In genomic region chr6:28643017-28643740, GRCh38 we compare ENCODE assay signal across 8 cellular contexts.
A peak's percentile ranks its signal among the peaks of the same experiment; 100 is the strongest.
DNase-seq lines count a peak whose midpoint lies in the region; ATAC-seq and TF ChIP-seq lines count a peak whose summit lies in the region.

No MANE protein-coding gene starts in this region.

- no peak for TF ChIP-seq POLR2A in gastrocnemius medialis (IDR thresholded peaks at IDR 0.05)

- H2BK5ac ChIP-seq in mesenchymal stem cell (ENCODE audit: low read depth, low read length, poor library complexity, severe bottlenecking), result no peak overlapping the region

- no peak for ATAC-seq in gastrocnemius medialis

- no peak overlapping the region for H2BK15ac ChIP-seq in mesenchymal stem cell (ENCODE audit: low read depth, poor library complexity, severe bottlenecking)

- H3K4ac ChIP-seq in mesenchymal stem cell (ENCODE audit: low read depth in 1 of 2, low read length in 2 of 2), result no peak overlapping the region

- WGBS in mesenchymal stem cell, result 0% methylated on average over 8 of the region's 9 CpGs

- peaks cover 3% of the 10 kb centered on the region for H3K4me1 Mint-ChIP-seq in activated T-helper 2 cell treated with anti-CD3 and anti-CD28 coated beads, Interferon-gamma antibody, Interleukin-2, Interleukin-4, amounts not matched to agents 10 μg/mL and 5 μg/mL and 100 μg/mL, durations not matched to agents 14 hours and 24 hours and 36 hours (ENCODE audit: low read depth)

- no peak overlapping the region for H2BK12ac ChIP-seq in mesenchymal stem cell (ENCODE audit: low read length in 2 of 2)

- in situ Hi-C loops in G401 (cut with HindIII; ENCODE audit: low sequenced_read_pairs) (no loop called here), gastrocnemius medialis (cut with MboI; ENCODE audit: low sequenced_read_pairs in 4 of 4) (no loop called here)

- H3K27ac Mint-ChIP-seq in activated T-helper 2 cell treated with anti-CD3 and anti-CD28 coated beads, Interferon-gamma antibody, Interleukin-2, Interleukin-4, amounts not matched to agents 10 μg/mL and 5 μg/mL and 100 μg/mL, durations not matched to agents 14 hours and 24 hours and 36 hours, result no peak overlapping the region

- no peak overlapping the region for H4K91ac ChIP-seq in mesenchymal stem cell (ENCODE audit: low read length)

- H3K9me3 Mint-ChIP-seq in activated T-helper 2 cell treated with anti-CD3 and anti-CD28 coated beads, Interferon-gamma antibody, Interleukin-2, Interleukin-4, amounts not matched to agents 10 μg/mL and 5 μg/mL and 100 μg/mL, durations not matched to agents 14 hours and 24 hours and 36 hours, result no peaks in the 10 kb centered on the region

- no peak overlapping the region for H2BK120ac ChIP-seq in mesenchymal stem cell (ENCODE audit: low read depth, low read length)

- H3K36me3 ChIP-seq in mesenchymal stem cell (ENCODE audit: control insufficient read depth in 1 of 2, insufficient read depth in 2 of 2, low read depth in 1 of 2, low read length in 2 of 2) (no peaks in the 10 kb centered on the region), gastrocnemius medialis (no peaks in the 10 kb centered on the region)

- H3K4me2 ChIP-seq in mesenchymal stem cell (ENCODE audit: low read length, poor library complexity, severe bottlenecking), result no peak overlapping the region

- intact Hi-C loops in activated T-helper 2 cell treated with anti-CD3 and anti-CD28 coated beads, Interferon-gamma antibody, Interleukin-2, Interleukin-4, amounts not matched to agents 10 μg/mL and 5 μg/mL and 100 μg/mL, durations not matched to agents 14 hours and 24 hours and 36 hours (cut with micrococcal nuclease), result no loop called here
- intact Hi-C loops in gastrocnemius medialis (cut with DNase I; ENCODE audit: low total_unique reads), result no loop called here

- H3K27me3 ChIP-seq in mesenchymal stem cell (ENCODE audit: control insufficient read depth in 1 of 2, insufficient read depth in 1 of 2, low read length in 2 of 2) (peaks cover 0 to 3% of the 10 kb centered on the region in 2 experiments), gastrocnemius medialis (peaks cover 16 to 17% (median 16%) of the 10 kb centered on the region in 3 donors)

- no peak overlapping the region for H3K14ac ChIP-seq in mesenchymal stem cell (ENCODE audit: low read length in 2 of 2)

- no peak overlapping the region for H3K4me3 Mint-ChIP-seq in activated T-helper 2 cell treated with anti-CD3 and anti-CD28 coated beads, Interferon-gamma antibody, Interleukin-2, Interleukin-4, amounts not matched to agents 10 μg/mL and 5 μg/mL and 100 μg/mL, durations not matched to agents 14 hours and 24 hours and 36 hours (ENCODE audit: low read depth)

- no peak overlapping the region for H3K27ac ChIP-seq in mesenchymal stem cell (ENCODE audit: low read length, poor library complexity, severe bottlenecking)
- H3K27ac ChIP-seq in gastrocnemius medialis, result no peak overlapping the region

- no peak overlapping the region for H3K9ac ChIP-seq in mesenchymal stem cell (ENCODE audit: low read length)

- DNase-seq in G401 (ENCODE audit: low spot score), result peak; percentile 60
- peak; percentile 17 to 55 for DNase-seq in Kasumi-1 (lab: John Stamatoyannopoulos, UW)
- DNase-seq in activated CD8-positive, alpha-beta memory T cell treated with anti-CD3 and anti-CD28 coated beads, Interleukin-2, amount 50 U/mL, for 48 hours, result peak; percentile 84
- peak; percentile 74 for DNase-seq in mesenchymal stem cell
- no peak for DNase-seq in inferior parietal cortex (ENCODE audit: extremely low spot score)
- no peak for DNase-seq in amniotic stem cell (lab: John Stamatoyannopoulos, UW)
- no peak for DNase-seq in activated T-helper 2 cell treated with anti-CD3 and anti-CD28 coated beads, Interferon-gamma antibody, Interleukin-2, Interleukin-4, amounts not matched to agents 10 μg/mL and 5 μg/mL and 100 μg/mL, durations not matched to agents 14 hours and 24 hours and 36 hours (ENCODE audit: low spot score)
- no peak for DNase-seq in gastrocnemius medialis

- H3K79me1 ChIP-seq in mesenchymal stem cell (replicated peaks; ENCODE audit: low read length, poor library complexity, severe bottlenecking), result no peaks in the 10 kb centered on the region

- H3K4me1 ChIP-seq in mesenchymal stem cell (ENCODE audit: control insufficient read depth, insufficient read depth, low read depth, low read length), result no peaks in the 10 kb centered on the region
- H3K4me1 ChIP-seq in gastrocnemius medialis, result no peaks in the 10 kb centered on the region

- no peak overlapping the region for H2AFZ ChIP-seq in mesenchymal stem cell (ENCODE audit: low read depth, low read length)

- H4K8ac ChIP-seq in mesenchymal stem cell (ENCODE audit: low read length), result no peak overlapping the region

- peaks cover 28% of the 10 kb centered on the region for H3K27me3 Mint-ChIP-seq in activated T-helper 2 cell treated with anti-CD3 and anti-CD28 coated beads, Interferon-gamma antibody, Interleukin-2, Interleukin-4, amounts not matched to agents 10 μg/mL and 5 μg/mL and 100 μg/mL, durations not matched to agents 14 hours and 24 hours and 36 hours (ENCODE audit: low read depth)

- no peak overlapping the region for H3K23ac ChIP-seq in mesenchymal stem cell (ENCODE audit: low read length in 2 of 2)

- H3K4me3 ChIP-seq in mesenchymal stem cell (ENCODE audit: insufficient read depth in 1 of 2, low read depth in 1 of 2, low read length in 2 of 2) (no peak overlapping the region), gastrocnemius medialis (no peak overlapping the region)

- H3K9me3 ChIP-seq in mesenchymal stem cell (ENCODE audit: control insufficient read depth, low read length) (no peaks in the 10 kb centered on the region), gastrocnemius medialis (no peaks in the 10 kb centered on the region)

- H3K36me3 Mint-ChIP-seq in activated T-helper 2 cell treated with anti-CD3 and anti-CD28 coated beads, Interferon-gamma antibody, Interleukin-2, Interleukin-4, amounts not matched to agents 10 μg/mL and 5 μg/mL and 100 μg/mL, durations not matched to agents 14 hours and 24 hours and 36 hours (ENCODE audit: low read depth), result no peaks in the 10 kb centered on the region

- no peak overlapping the region for H3K18ac ChIP-seq in mesenchymal stem cell (ENCODE audit: low read depth in 1 of 2, low read length in 2 of 2)

- TF ChIP-seq CTCF in gastrocnemius medialis (IDR thresholded peaks at IDR 0.05 in 4 of 5, conservative IDR thresholded peaks at IDR 0.05 in 1 of 5), result no peak

- H2AK5ac ChIP-seq in mesenchymal stem cell (ENCODE audit: low read length, severe bottlenecking), result no peak overlapping the region

Comparison
In these comparisons a context has a peak if more than half of its experiments do, and no peak if none do; other contexts are left out.
1. DNase-seq: peak in G401 (single experiment), Kasumi-1 (2 of 2), activated CD8-positive, alpha-beta memory T cell treated with anti-CD3 and anti-CD28 coated beads, Interleukin-2, amount 50 U/mL, for 48 hours (single experiment) and mesenchymal stem cell (single experiment); none in inferior parietal cortex (single experiment), amniotic stem cell (single experiment), activated T-helper 2 cell treated with anti-CD3 and anti-CD28 coated beads, Interferon-gamma antibody, Interleukin-2, Interleukin-4, amounts not matched to agents 10 μg/mL and 5 μg/mL and 100 μg/mL, durations not matched to agents 14 hours and 24 hours and 36 hours (single experiment) and gastrocnemius medialis (0 of 2).